ENCODE assay signal across 8 cellular contexts in the genomic region with DNA sequence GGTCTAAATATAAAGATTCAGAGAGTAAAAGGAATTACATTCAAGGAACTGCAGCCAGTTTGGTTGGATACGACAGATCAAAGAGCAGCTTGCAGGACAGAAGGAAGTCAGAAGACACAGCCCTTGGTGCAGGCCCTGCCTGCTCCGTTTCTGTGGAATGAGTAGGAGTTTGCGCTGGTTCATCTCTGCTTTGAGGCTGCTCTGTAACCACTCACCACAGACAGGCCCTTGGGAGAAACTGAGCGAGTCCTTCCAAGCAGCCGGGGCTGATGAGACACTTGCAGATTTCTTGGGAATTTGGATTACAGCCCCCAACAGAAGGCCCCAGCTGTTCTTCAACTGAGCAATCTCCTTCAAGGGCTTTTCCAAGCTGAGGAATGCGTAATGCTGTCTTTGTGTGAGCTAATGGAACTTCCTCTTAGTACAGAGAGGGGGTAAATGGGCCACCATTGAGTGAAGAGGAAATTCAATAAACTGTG. TPM values are rescaled to one million over a fixed set of nuclear protein-coding genes. Genes with fewer than 3 reads are reported as not detected.
DNase-seq lines count a peak whose midpoint lies in the region; ATAC-seq and TF ChIP-seq lines count a peak whose summit lies in the region.

No MANE protein-coding gene starts in this region.

- no peak for TF ChIP-seq CTCF in HL-60 (IDR thresholded peaks at IDR 0.05; ENCODE audit: insufficient read depth, low read length)

- peak in 1 of 2 experiments; percentile 63 for DNase-seq in HL-60 (ENCODE audit: low read depth in 1 of 2, low spot score in 1 of 2)
- DNase-seq in activated CD4-positive, alpha-beta T cell treated with anti-CD3 and anti-CD28 coated beads for 48 hours, result peak; percentile 87
- peak; percentile 70 for DNase-seq in left ventricle myocardium superior
- peak; percentile 85 for DNase-seq in stimulated activated CD4-positive, alpha-beta T cell treated with anti-CD3 and anti-CD28 coated beads, Interleukin-15, amount 100 ng/mL, for 24 hours
- DNase-seq in AG08395 (ENCODE audit: low spot score), result no peak

- H3K4me3 ChIP-seq in HL-60 (replicated peaks; ENCODE audit: insufficient read depth, low read length), result no peak overlapping the region

- H3K27ac ChIP-seq in HL-60 (replicated peaks), result peak overlapping the region; percentile 48

- intact Hi-C loops in left ventricle myocardium superior (cut with micrococcal nuclease), result no loop called here

- H3K27me3 ChIP-seq in HL-60 (ENCODE audit: insufficient read depth, poor library complexity, severe bottlenecking), result no peaks in the 10 kb centered on the region

- ATAC-seq in left ventricle myocardium superior, result peak; percentile 89
- no peak for ATAC-seq in HG03025 (IDR thresholded peaks at IDR 0.05; ENCODE audit: low FRiP score, unreplicated experiment)
- no peak for ATAC-seq in GM21576 (IDR thresholded peaks at IDR 0.05; ENCODE audit: unreplicated experiment)
- no peak for ATAC-seq in GM21447 (IDR thresholded peaks at IDR 0.05; ENCODE audit: unreplicated experiment)

RNA-seq across cellular contexts. Expression of a gene that starts 16.4 kb away (rescaled TPM):
- total RNA-seq in left ventricle myocardium superior, result 6.0 TPM
